13 cellular contexts compared by ENCODE assay signal in genomic region chr2:189425676-189426075, GRCh38. TPM values are rescaled to one million over a fixed set of nuclear protein-coding genes. Genes with fewer than 3 reads are reported as not detected.
DNase-seq lines count a peak whose midpoint lies in the region; FAIRE-seq and TF ChIP-seq lines count a peak whose summit lies in the region.
"Had no signal": no experiment of that assay in that cellular context is flagged by ENCODE, and none has a peak within 500 bp of the region (broad histone marks: within the 10 kb centered on the region; RNA-seq: fewer than 3 reads in every experiment).

No MANE protein-coding gene starts in this region.

- peak overlapping the region; percentile 8; the same call in 1 of the 2 replicates for H3K4me3 ChIP-seq in SK-N-MC
- H3K4me3 ChIP-seq in endothelial cell of umbilical vein (replicated peaks in 1 of 3; ENCODE audit: insufficient read depth in 1 of 3, low read depth in 1 of 3, low read length in 3 of 3) = no peak overlapping the region
- H3K4me3 ChIP-seq: A549 had no signal

- peaks cover 4% of the 10 kb centered on the region for H3K4me1 ChIP-seq in endothelial cell of umbilical vein (ENCODE audit: control insufficient read depth, extremely low read depth, insufficient read depth, low read length)
- H3K4me1 ChIP-seq: A549 had no signal

- H2AFZ ChIP-seq in endothelial cell of umbilical vein (ENCODE audit: low read depth, low read length) = no peak overlapping the region

- no peaks in the 10 kb centered on the region for H3K79me2 ChIP-seq in endothelial cell of umbilical vein (ENCODE audit: control insufficient read depth, insufficient read depth, low read length)

- no peaks in the 10 kb centered on the region for H3K36me3 ChIP-seq in SK-N-MC (ENCODE audit: insufficient read depth, low read length)
- H3K36me3 ChIP-seq in endothelial cell of umbilical vein (ENCODE audit: control insufficient read depth in 2 of 2, extremely low read depth in 1 of 2, insufficient read depth in 2 of 2, low read length in 2 of 2) = no peaks in the 10 kb centered on the region

- no peak for TF ChIP-seq CTCF in endothelial cell of umbilical vein (IDR thresholded peaks at IDR 0.05; ENCODE audit: extremely low read depth in 1 of 2, insufficient read depth in 1 of 2, low read depth in 1 of 2, low read length in 2 of 2)
- no peak for TF ChIP-seq CTCF in progenitor cell of endocrine pancreas (IDR thresholded peaks at IDR 0.05; ENCODE audit: unreplicated experiment)

- peak; percentile 18 for DNase-seq in HT1080 (ENCODE audit: low read depth)
- peak; percentile 77 for DNase-seq in SK-N-MC (ENCODE audit: low read depth, low spot score)
- peak; percentile 32 for DNase-seq in endothelial cell of umbilical vein (ENCODE audit: low read depth, low spot score)
- no peak for DNase-seq in OCI-M1 (lab: John Stamatoyannopoulos, UW)
- DNase-seq in stimulated activated CD4-positive, alpha-beta T cell treated with anti-CD3 and anti-CD28 coated beads, Interleukin-2, amount 100 ng/mL, for 48 hours = no peak
- DNase-seq in progenitor cell of endocrine pancreas (ENCODE audit: low spot score, unreplicated experiment) = no peak
- no peak for DNase-seq in activated T-cell treated with anti-CD3 and anti-CD28 coated beads for 4 hours
- DNase-seq: CD8-positive, alpha-beta memory T cell; DMS53; H7 had no signal

- CTCF ChIA-PET in endothelial cell of umbilical vein (lab: Charles Lee) = interaction anchor here (1.1 kb wide), 1 partner anchor 18 kb away, joined by 3 read pairs; no protein-coding TSS in a partner anchor

- no peaks in the 10 kb centered on the region for H3K27me3 ChIP-seq in endothelial cell of umbilical vein (ENCODE audit: control insufficient read depth in 2 of 2, insufficient read depth in 2 of 2, low read length in 2 of 2)

- dilution Hi-C loops in endothelial cell of umbilical vein (cut with MboI; ENCODE audit: extremely low pct_ligation_motif_present, low sequenced_read_pairs) = no loop called here

- no peaks in the 10 kb centered on the region for H4K20me1 ChIP-seq in endothelial cell of umbilical vein (replicated peaks; ENCODE audit: control insufficient read depth, extremely low read depth, insufficient read depth, low read length)

- H3K4me1 Mint-ChIP-seq in progenitor cell of endocrine pancreas (ENCODE audit: low read depth) = peaks cover 3% of the 10 kb centered on the region
- H3K4me1 Mint-ChIP-seq: CD14-positive monocyte; CD8-positive, alpha-beta memory T cell had no signal

- H3K9me3 Mint-ChIP-seq in progenitor cell of endocrine pancreas (ENCODE audit: low read depth) = no peaks in the 10 kb centered on the region
- H3K9me3 Mint-ChIP-seq: CD8-positive, alpha-beta memory T cell had no signal

- no peak overlapping the region for H3K4me3 Mint-ChIP-seq in progenitor cell of endocrine pancreas (ENCODE audit: low read depth)
- H3K4me3 Mint-ChIP-seq: CD14-positive monocyte; CD8-positive, alpha-beta memory T cell had no signal

- H3K9ac ChIP-seq in SK-N-MC (ENCODE audit: insufficient read length) (no peak overlapping the region), endothelial cell of umbilical vein (replicated peaks; ENCODE audit: extremely low read depth, insufficient read depth, low read length) (no peak overlapping the region)

- H3K27ac Mint-ChIP-seq in progenitor cell of endocrine pancreas = no peak overlapping the region
- H3K27ac Mint-ChIP-seq: CD8-positive, alpha-beta memory T cell had no signal

- H3K9me3 ChIP-seq in SK-N-MC (ENCODE audit: low read depth, low read length) (no peaks in the 10 kb centered on the region), endothelial cell of umbilical vein (replicated peaks; ENCODE audit: control insufficient read depth, insufficient read depth, low read length) (no peaks in the 10 kb centered on the region)
- H3K9me3 ChIP-seq: A549 had no signal

- no peak overlapping the region for H3K4me2 ChIP-seq in endothelial cell of umbilical vein (ENCODE audit: insufficient read depth, low read length)
- H3K4me2 ChIP-seq: A549 had no signal

- no peaks in the 10 kb centered on the region for H3K36me3 Mint-ChIP-seq in progenitor cell of endocrine pancreas (ENCODE audit: insufficient read depth)
- H3K36me3 Mint-ChIP-seq: CD14-positive monocyte had no signal

- no peaks in the 10 kb centered on the region for H3K9me1 ChIP-seq in endothelial cell of umbilical vein (replicated peaks; ENCODE audit: control insufficient read depth, extremely low read depth, insufficient read depth, low read length)

- H3K27ac ChIP-seq in SK-N-MC (peak overlapping the region; percentile 72), endothelial cell of umbilical vein (ENCODE audit: insufficient read depth, low read depth, low read length) (no peak overlapping the region)
- H3K27ac ChIP-seq: A549 had no signal

- intact Hi-C loops in endothelial cell of umbilical vein (cut with micrococcal nuclease) = no loop called here

- no peak for TF ChIP-seq POLR2A in endothelial cell of umbilical vein (IDR thresholded peaks at IDR 0.05; ENCODE audit: low read depth, low read length)

- BruUV-seq in endothelial cell of umbilical vein (replicated peaks; lab: Mats Ljungman, UMichigan) = no TSS peak

- POLR2A ChIA-PET in endothelial cell of umbilical vein (lab: Charles Lee) = no interaction called here

- peak; percentile 71 for FAIRE-seq in endothelial cell of umbilical vein (lab: Jason Lieb, UNC)
- FAIRE-seq: A549, HepG2 had no signal

- H3K27me3 Mint-ChIP-seq in progenitor cell of endocrine pancreas = no peaks in the 10 kb centered on the region

TF ChIP-seq in endothelial cell of umbilical vein, 7 proteins besides CTCF, POLR2A, EP300 and RAD21:
- TF ChIP-seq FOS (IDR thresholded peaks at IDR 0.05; ENCODE audit: borderline replicate concordance, insufficient read depth, low read length) (no peak), MYC (IDR thresholded peaks at IDR 0.05; ENCODE audit: low read depth, low read length) (no peak), JUN (IDR thresholded peaks at IDR 0.05; ENCODE audit: borderline replicate concordance, insufficient read depth, insufficient read length, low read depth) (no peak), POLR2AphosphoS5 (IDR thresholded peaks at IDR 0.05; ENCODE audit: insufficient read depth, low read depth, low read length) (no peak), EZH2 (IDR thresholded peaks at IDR 0.05; ENCODE audit: borderline replicate concordance, low read depth, low read length, severe bottlenecking) (no peak), GATA2 (IDR thresholded peaks at IDR 0.05; ENCODE audit: insufficient read depth, insufficient read length, low read depth, low read length) (no peak)
- TF ChIP-seq, protein P1, sequence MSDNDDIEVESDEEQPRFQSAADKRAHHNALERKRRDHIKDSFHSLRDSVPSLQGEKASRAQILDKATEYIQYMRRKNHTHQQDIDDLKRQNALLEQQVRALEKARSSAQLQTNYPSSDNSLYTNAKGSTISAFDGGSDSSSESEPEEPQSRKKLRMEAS (IDR thresholded peaks at IDR 0.05; ENCODE audit: insufficient read depth, insufficient read length) = no peak

RNA-seq across cellular contexts. Expression of gene WDR75, which starts 15.6 kb away (rescaled TPM):
- total RNA-seq in HT1080 (2014; rRNA removed; shearing (Covaris generic)) = 75.1 and 99.1 TPM in 2 replicates
- 56.3 and 67.4 TPM in 2 replicates for polyA plus RNA-seq in HT1080 (2015; cell fraction: cytosol; rRNA removed)
- 192 and 205 TPM in 2 replicates for polyA plus RNA-seq in HT1080 (2015; cell fraction: nucleus; rRNA removed)
- total RNA-seq in endothelial cell of umbilical vein = 41.7 and 44.8 TPM in 2 replicates
- 11.2 and 17.4 TPM in 2 replicates for polyA plus RNA-seq in endothelial cell of umbilical vein
- polyA plus RNA-seq in endothelial cell of umbilical vein (2011; cell fraction: cytosol; rRNA removed) = 19.6 and 20.5 TPM in 2 replicates
- 73.8 and 81.4 TPM in 2 replicates for polyA plus RNA-seq in endothelial cell of umbilical vein (2011; cell fraction: nucleus; rRNA removed)
- polyA plus RNA-seq in endothelial cell of umbilical vein (2012) = 51.4 and 57.2 TPM in 2 replicates
- polyA minus RNA-seq in endothelial cell of umbilical vein = 87.5 and 93.8 TPM in 2 replicates
- polyA minus RNA-seq in endothelial cell of umbilical vein (2011; cell fraction: cytosol; rRNA and poly(A)+ RNA removed) = 15.3 TPM
- polyA minus RNA-seq in endothelial cell of umbilical vein (2011; cell fraction: nucleus; rRNA and poly(A)+ RNA removed) = 73.4 and 126 TPM in 2 replicates
- total RNA-seq in progenitor cell of endocrine pancreas = 40.0 and 44.8 TPM in 2 replicates

Comparison
In these comparisons a context has a peak if more than half of its experiments do, and no peak if none do; other contexts are left out.
1. DNase-seq: peak in HT1080 (single experiment), SK-N-MC (single experiment) and endothelial cell of umbilical vein (single experiment); none in OCI-M1 (single experiment), stimulated activated CD4-positive, alpha-beta T cell treated with anti-CD3 and anti-CD28 coated beads, Interleukin-2, amount 100 ng/mL, for 48 hours (0 of 2), progenitor cell of endocrine pancreas (single experiment) and activated T-cell treated with anti-CD3 and anti-CD28 coated beads for 4 hours (single experiment).